Comparison of ENCODE assay signal across 19 cellular contexts in genomic region chr20:49395183-49395582, GRCh38.
DNase-seq lines count a peak whose midpoint lies in the region; ATAC-seq and TF ChIP-seq lines count a peak whose summit lies in the region.
"Had no signal": no experiment of that assay in that cellular context is flagged by ENCODE, and none has a peak within 500 bp of the region (broad histone marks: within the 10 kb centered on the region; RNA-seq: fewer than 3 reads in every experiment).

No MANE protein-coding gene starts in this region.

- H3K9me3 ChIP-seq in MG63 (no peaks in the 10 kb centered on the region), muscle layer of colon (ENCODE audit: low read length) (no peaks in the 10 kb centered on the region), thoracic aorta (no peaks in the 10 kb centered on the region)
- H3K9me3 ChIP-seq: SK-N-SH had no signal

- H3K9ac ChIP-seq in muscle layer of colon (ENCODE audit: low read length) = no peak overlapping the region
- H3K9ac ChIP-seq: SK-N-SH had no signal

- no peak for TF ChIP-seq CTCF in coronary artery (IDR thresholded peaks at IDR 0.05)
- TF ChIP-seq CTCF in thoracic aorta (IDR thresholded peaks at IDR 0.05) = no peak

- ATAC-seq in thoracic aorta (ENCODE audit: insufficient number of reproducible peaks, low FRiP score, low read depth) (peak; percentile 77), GM19467 (IDR thresholded peaks at IDR 0.05; ENCODE audit: unreplicated experiment) (no peak), GM21367 (IDR thresholded peaks at IDR 0.05; ENCODE audit: unreplicated experiment) (no peak)
- ATAC-seq: effector memory CD8-positive, alpha-beta T cell; HepG2; naive thymus-derived CD4-positive, alpha-beta T cell had no signal

- H3K4me3 ChIP-seq in MG63 (no peak overlapping the region), coronary artery (peak overlapping the region; percentile 20), muscle layer of colon (ENCODE audit: low read depth in 1 of 2, low read length in 2 of 2) (peak overlapping the region in 1 of 2 donors; percentile 46), thoracic aorta (peak overlapping the region; percentile 6)

- H3K27me3 ChIP-seq in MG63 = no peaks in the 10 kb centered on the region
- no peaks in the 10 kb centered on the region for H3K27me3 ChIP-seq in muscle layer of colon (ENCODE audit: control insufficient read depth in 1 of 2, insufficient read depth in 2 of 2, low read length in 2 of 2)
- H3K27me3 ChIP-seq in thoracic aorta (replicated peaks; ENCODE audit: insufficient read depth) = no peaks in the 10 kb centered on the region

- H3K4me1 ChIP-seq in muscle layer of colon (ENCODE audit: insufficient read depth, low read length) (peaks cover 47% of the 10 kb centered on the region), thoracic aorta (ENCODE audit: control insufficient read depth in 1 of 2, low read depth in 2 of 2) (peaks cover 6 to 36% of the 10 kb centered on the region in 2 donors)

- DNase-seq in MG63 (peak; percentile 62), coronary artery (ENCODE audit: low spot score) (no peak), thoracic aorta (ENCODE audit: low spot score) (peak; percentile 59), cerebellar nuclear complex (lab: John Stamatoyannopoulos, UW) (no peak), NCI-H2029 treated with DMSO at 0.1 percent for 48 hours (lab: John Stamatoyannopoulos, UW) (no peak)
- DNase-seq: activated CD4-positive, alpha-beta T cell treated with anti-CD3 and anti-CD28 coated beads for 48 hours; activated naive CD4-positive, alpha-beta T cell treated with anti-CD3 and anti-CD28 coated beads, Interleukin-2, amount 10 ng/mL, durations not matched to agents 7 days and 5 days; effector memory CD8-positive, alpha-beta T cell; foreskin melanocyte; naive thymus-derived CD4-positive, alpha-beta T cell; NCI-H2081; NCI-H526 treated with DMSO at 0.1 percent for 48 hours; OCI-M1; SK-N-SH; substantia nigra had no signal

- peak overlapping the region; percentile 67 to 76 for H3K27ac ChIP-seq in coronary artery
- peak overlapping the region; percentile 89 for H3K27ac ChIP-seq in muscle layer of colon (ENCODE audit: low read depth, low read length)
- H3K27ac ChIP-seq in thoracic aorta = peak overlapping the region; percentile 65 to 73

- H3K36me3 ChIP-seq in MG63 (peaks cover 13% of the 10 kb centered on the region), muscle layer of colon (ENCODE audit: insufficient read depth, low read length) (no peaks in the 10 kb centered on the region), thoracic aorta (no peaks in the 10 kb centered on the region)

Comparison
In these comparisons a context has a peak if more than half of its experiments do, and no peak if none do; other contexts are left out.
1. DNase-seq: peak in MG63 (single experiment) and thoracic aorta (single experiment); none in coronary artery (single experiment), cerebellar nuclear complex (0 of 2) and NCI-H2029 treated with DMSO at 0.1 percent for 48 hours (single experiment).
2. Peak in every context shown above with its lines, with median percentiles within 50 percentile points of each other: H3K27ac ChIP-seq.